Comparison of ENCODE assay signal across 6 cellular contexts in the genomic region with DNA sequence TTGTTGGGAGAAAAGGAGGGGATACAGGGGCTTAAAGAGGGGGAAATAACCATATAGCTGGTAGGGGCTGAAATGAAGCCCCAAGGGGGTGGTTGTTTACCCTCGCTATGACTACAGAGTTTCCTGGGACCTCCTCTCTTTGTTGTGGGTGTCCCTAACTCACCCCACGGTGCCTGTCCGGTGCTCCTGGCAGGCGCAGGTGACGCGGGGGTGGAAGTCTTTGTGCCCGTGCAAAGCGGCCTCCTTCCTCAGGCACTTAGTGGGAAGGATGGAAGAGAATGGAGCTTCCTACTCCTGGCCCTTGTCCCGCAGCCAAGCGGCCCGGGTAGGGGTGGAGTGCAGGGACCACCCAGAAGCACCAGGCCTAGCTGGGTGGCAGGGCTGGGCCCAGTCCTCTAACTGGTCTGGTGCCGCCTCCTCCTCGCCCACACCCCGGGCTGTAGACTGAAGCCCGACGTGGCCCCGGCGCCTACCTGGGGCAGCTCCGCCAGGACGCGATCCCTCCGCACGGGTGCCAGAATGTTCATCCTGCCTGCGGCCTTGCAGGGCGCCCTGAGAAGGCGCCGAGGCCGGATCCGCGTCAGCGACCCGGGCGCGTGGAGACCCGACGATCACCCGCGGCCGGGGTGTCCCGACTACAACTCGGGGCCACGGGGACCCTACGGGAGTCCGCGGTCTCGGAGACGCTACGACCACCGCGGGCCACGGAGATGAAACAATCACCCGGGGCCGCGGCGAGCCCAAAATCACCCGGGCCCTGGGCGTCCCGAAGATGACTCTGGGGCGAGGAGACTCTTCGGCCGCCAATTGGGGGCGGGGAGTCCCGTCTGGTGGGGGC. TPM values are rescaled to one million over a fixed set of nuclear protein-coding genes. Genes with fewer than 3 reads are reported as not detected.
A peak's percentile ranks its signal among the peaks of the same experiment; 100 is the strongest.
DNase-seq lines count a peak whose midpoint lies in the region; ATAC-seq and TF ChIP-seq lines count a peak whose summit lies in the region.

No MANE protein-coding gene starts in this region.

- ATAC-seq in naive thymus-derived CD8-positive, alpha-beta T cell, result no peak
- ATAC-seq in HG03045 (IDR thresholded peaks at IDR 0.05; ENCODE audit: unreplicated experiment) (no peak), GM21381 (IDR thresholded peaks at IDR 0.05; ENCODE audit: unreplicated experiment) (no peak)

- no peaks in the 10 kb centered on the region for H3K27me3 ChIP-seq in HAP-1 (ENCODE audit: low read depth)

- POLR2A ChIA-PET in naive thymus-derived CD8-positive, alpha-beta T cell (lab: Charles Lee), result interaction anchor here (0.6 kb wide), 1 partner anchor 281 kb away, joined by 5 read pairs; no protein-coding TSS in a partner anchor

- no peaks in the 10 kb centered on the region for H3K9me3 ChIP-seq in HAP-1

- peaks cover 60% of the 10 kb centered on the region for H3K4me1 Mint-ChIP-seq in brain
- peaks cover 18 to 48% (median 41%) of the 10 kb centered on the region in 4 donors for H3K4me1 Mint-ChIP-seq in naive thymus-derived CD8-positive, alpha-beta T cell

- in situ Hi-C loops in HAP-1 (cut with MboI; ENCODE audit: low sequenced_read_pairs), result no loop called here

- peak overlapping the region; percentile 54 for H3K4me3 ChIP-seq in GM08714 (ENCODE audit: low read length)
- no peak overlapping the region for H3K4me3 ChIP-seq in HAP-1

- no peak for TF ChIP-seq CTCF in brain (conservative IDR thresholded peaks at IDR 0.05)

- H3K36me3 ChIP-seq in HAP-1 (replicated peaks), result peaks cover 21% of the 10 kb centered on the region

- peak in 1 of 10 donors; percentile 17 for DNase-seq in naive thymus-derived CD8-positive, alpha-beta T cell
- DNase-seq in HAP-1 (ENCODE audit: low spot score in 2 of 2), result no peak

- H3K4me1 ChIP-seq in HAP-1, result peaks cover 20% of the 10 kb centered on the region

- H3K9me3 Mint-ChIP-seq in brain, result peaks cover 0 to 2% (median 0%) of the 10 kb centered on the region in 5 experiments
- H3K9me3 Mint-ChIP-seq in naive thymus-derived CD8-positive, alpha-beta T cell, result no peaks in the 10 kb centered on the region

- H3K36me3 Mint-ChIP-seq in brain, result peaks cover 44% of the 10 kb centered on the region
- H3K36me3 Mint-ChIP-seq in naive thymus-derived CD8-positive, alpha-beta T cell, result peaks cover 4 to 23% (median 18%) of the 10 kb centered on the region in 3 donors

- peak overlapping the region; percentile 78 to 99 (median 91) for H3K4me3 Mint-ChIP-seq in brain
- peak overlapping the region in 6 of 10 donors; percentile 24 to 63 (median 50) for H3K4me3 Mint-ChIP-seq in naive thymus-derived CD8-positive, alpha-beta T cell

- H3K27ac Mint-ChIP-seq in brain, result peak overlapping the region in 4 of 5 experiments; percentile 66 to 99 (median 76)
- H3K27ac Mint-ChIP-seq in naive thymus-derived CD8-positive, alpha-beta T cell, result peak overlapping the region in 2 of 10 donors; percentile 53 to 67

- peaks cover 10% of the 10 kb centered on the region for H3K27me3 Mint-ChIP-seq in brain
- peaks cover 0 to 30% (median 16%) of the 10 kb centered on the region in 5 donors for H3K27me3 Mint-ChIP-seq in naive thymus-derived CD8-positive, alpha-beta T cell

RNA-seq across cellular contexts. Expression of gene RAB34, which starts 0.7 kb away (rescaled TPM):
- polyA plus RNA-seq in brain (ENCODE audit: insufficient read depth, low read depth, low replicate concordance), result 41.9 TPM
- total RNA-seq in naive thymus-derived CD8-positive, alpha-beta T cell, result 1 to 10 TPM; 5.0 to 5.7 TPM
- 10 to 100 TPM in 1 of 3 donors, 1 to 10 TPM in 2; 3.3 to 10.2 (median 7.7) TPM for polyA plus RNA-seq in naive thymus-derived CD8-positive, alpha-beta T cell

RNA-seq across cellular contexts. Expression of gene RPL23A, which starts 2.8 kb away (rescaled TPM):
- polyA plus RNA-seq in brain (ENCODE audit: insufficient read depth, low read depth, low replicate concordance), result 1,609 TPM
- 1,000 to 10,000 TPM; 3,189 to 3,253 TPM for total RNA-seq in naive thymus-derived CD8-positive, alpha-beta T cell
- polyA plus RNA-seq in naive thymus-derived CD8-positive, alpha-beta T cell, result 1,000 to 10,000 TPM; 6,432 to 6,679 (median 6,593) TPM

RNA-seq across cellular contexts. Expression of gene PROCA1, which starts 5.3 kb away (rescaled TPM):
- polyA plus RNA-seq in brain (ENCODE audit: insufficient read depth, low read depth, low replicate concordance), result 8.8 TPM
- total RNA-seq in naive thymus-derived CD8-positive, alpha-beta T cell, result 10 to 100 TPM; 16.7 to 17.3 TPM
- 1 to 10 TPM in 1 of 3 donors, under 1 TPM in 2; 0.16 to 2.0 (median 0.20) TPM for polyA plus RNA-seq in naive thymus-derived CD8-positive, alpha-beta T cell

RNA-seq across cellular contexts. Expression of gene TLCD1, which starts 9.1 kb away (rescaled TPM):
- polyA plus RNA-seq in brain (ENCODE audit: insufficient read depth, low read depth, low replicate concordance), result 7.0 TPM
- under 1 TPM in 1 of 2 experiments, not detected in 1; 0.88 TPM for total RNA-seq in naive thymus-derived CD8-positive, alpha-beta T cell
- polyA plus RNA-seq in naive thymus-derived CD8-positive, alpha-beta T cell, result under 1 TPM in 1 of 3 donors, not detected in 2; 0.22 TPM

RNA-seq across cellular contexts. Expression of gene NEK8, which starts 11.6 kb away (rescaled TPM):
- polyA plus RNA-seq in brain (ENCODE audit: insufficient read depth, low read depth, low replicate concordance), result 2.1 TPM
- total RNA-seq in naive thymus-derived CD8-positive, alpha-beta T cell, result 10 to 100 TPM; 12.8 to 15.1 TPM
- 1 to 10 TPM; 3.2 to 4.0 (median 3.4) TPM for polyA plus RNA-seq in naive thymus-derived CD8-positive, alpha-beta T cell
